Comparison of ENCODE assay signal across 25 cellular contexts in genomic region chr22:37762389-37762836, GRCh38. TPM values are rescaled to one million over a fixed set of nuclear protein-coding genes. Genes with fewer than 3 reads are reported as not detected.
DNase-seq lines count a peak whose midpoint lies in the region; ATAC-seq, FAIRE-seq and TF ChIP-seq lines count a peak whose summit lies in the region.
"Had no signal": no experiment of that assay in that cellular context is flagged by ENCODE, and none has a peak within 500 bp of the region (broad histone marks: within the 10 kb centered on the region; RNA-seq: fewer than 3 reads in every experiment).

No MANE protein-coding gene starts in this region.

- no peak overlapping the region for H2BK12ac ChIP-seq in H9 (ENCODE audit: insufficient read length, low read depth, low read length)

- dilution Hi-C loops in keratinocyte (cut with MboI; ENCODE audit: extremely low pct_ligation_motif_present, low sequenced_read_pairs), result no loop called here

- no peaks in the 10 kb centered on the region for H3K23me2 ChIP-seq in H9 (ENCODE audit: insufficient read length, low read depth, low read length, poor library complexity, severe bottlenecking)

- H4K20me1 ChIP-seq in H9 (ENCODE audit: control insufficient read depth, insufficient read depth, insufficient read length) (no peaks in the 10 kb centered on the region), keratinocyte (ENCODE audit: control insufficient read depth, extremely low read depth, insufficient read depth, low read length) (peaks cover 6% of the 10 kb centered on the region), MM.1S (ENCODE audit: insufficient read depth, low read length) (no peaks in the 10 kb centered on the region)

- no peak overlapping the region for H4K5ac ChIP-seq in H9 (ENCODE audit: insufficient read length, low read depth, low read length)

- H3K27me3 Mint-ChIP-seq in H9 (ENCODE audit: low read depth), result peaks cover 3% of the 10 kb centered on the region
- H3K27me3 Mint-ChIP-seq: activated naive CD8-positive, alpha-beta T cell; CD8-positive, alpha-beta memory T cell had no signal

- no CpG with 5 or more reads among the region's 10 CpGs for WGBS in H9 (ENCODE audit: extremely low coverage, insufficient read length, low lambda C conversion rate)

- H3K4me3 Mint-ChIP-seq in H9, result no peak overlapping the region
- H3K4me3 Mint-ChIP-seq: activated naive CD8-positive, alpha-beta T cell; CD8-positive, alpha-beta memory T cell had no signal

- H3K4ac ChIP-seq in H9 (ENCODE audit: low read depth, low read length), result no peak overlapping the region

- H2BK20ac ChIP-seq in H9 (ENCODE audit: low read depth, low read length, poor library complexity, severe bottlenecking), result no peak overlapping the region

- CTCF ChIA-PET in Panc1 (lab: Charles Lee), result interaction anchor here (1.3 kb wide), 1 partner anchor 119 kb away, joined by 5 read pairs; no protein-coding TSS in a partner anchor

- H3K9me3 Mint-ChIP-seq in H9, result no peaks in the 10 kb centered on the region
- H3K9me3 Mint-ChIP-seq: CD8-positive, alpha-beta memory T cell had no signal

- H3K27ac ChIP-seq in H9 (ENCODE audit: insufficient read length, low read depth, low read length) (no peak overlapping the region), Panc1 (ENCODE audit: low read length) (0 out of 2 replicates have a peak overlapping the region, but pooled peaks have one; percentile 29), keratinocyte (ENCODE audit: control insufficient read depth, insufficient read depth, low read length) (no peak overlapping the region), MM.1S (ENCODE audit: low read length) (no peak overlapping the region)
- H3K27ac ChIP-seq: epithelial cell of prostate, GM23248 had no signal

- no peak overlapping the region for H3T11ph ChIP-seq in H9 (ENCODE audit: low read length)

- no peaks in the 10 kb centered on the region for H3F3A ChIP-seq in MM.1S (ENCODE audit: insufficient read depth, low read length)

- peak; percentile 70 for FAIRE-seq in keratinocyte (lab: Jason Lieb, UNC)
- FAIRE-seq: astrocyte, small intestine had no signal

- DNase-seq in NCI-H2171 treated with DMSO at 0.1 percent for 48 hours (lab: John Stamatoyannopoulos, UW) (peak; percentile 48), NCI-H2171 (lab: John Stamatoyannopoulos, UW) (no peak), H9 (no peak), Panc1 (ENCODE audit: low read depth, low spot score) (no peak), keratinocyte (ENCODE audit: low read depth, low spot score) (no peak), SIG-M5 (lab: John Stamatoyannopoulos, UW) (no peak), MM.1S (no peak), cerebellar cortex (ENCODE audit: low spot score) (no peak)
- DNase-seq: activated CD4-positive, alpha-beta T cell treated with anti-CD3 and anti-CD28 coated beads for 4 hours; AML-193; CD8-positive, alpha-beta memory T cell; DMS153; GF-D8; GM23248; left colon; mesenchymal stem cell; NCI-H1092; NCI-H187 treated with DMSO at 0.1 percent for 48 hours; NCI-H446; small intestine; stimulated activated CD4-positive, alpha-beta T cell treated with anti-CD3 and anti-CD28 coated beads, Interleukin-1b, Interleukin-23, amount 100 ng/mL, for 48 hours; substantia nigra had no signal

- in situ Hi-C loops in Panc1 (cut with HindIII; ENCODE audit: low pct_unique_long_range_greater_than_20kb, low sequenced_read_pairs), result no loop called here

- H3K27me3 ChIP-seq in H9 (ENCODE audit: insufficient read depth, low read length), result no peaks in the 10 kb centered on the region; the same call in 1 of the 2 replicates
- no peaks in the 10 kb centered on the region for H3K27me3 ChIP-seq in Panc1 (ENCODE audit: control insufficient read depth, insufficient read depth, low read length)
- no peaks in the 10 kb centered on the region for H3K27me3 ChIP-seq in keratinocyte (ENCODE audit: control insufficient read depth, extremely low read depth, insufficient read depth, low read length)
- no peaks in the 10 kb centered on the region for H3K27me3 ChIP-seq in MM.1S (replicated peaks; ENCODE audit: insufficient read depth, low read length)

- H3K9me3 ChIP-seq in H9 (ENCODE audit: control insufficient read depth, low read depth, low read length) (no peaks in the 10 kb centered on the region), Panc1 (ENCODE audit: control insufficient read depth, insufficient read depth, low read depth, low read length) (no peaks in the 10 kb centered on the region), keratinocyte (ENCODE audit: control insufficient read depth, low read depth, low read length) (no peaks in the 10 kb centered on the region), MM.1S (replicated peaks; ENCODE audit: insufficient read depth, low read length) (no peaks in the 10 kb centered on the region)

- no peak for ATAC-seq in Panc1
- ATAC-seq: left colon had no signal

- H3K79me2 ChIP-seq in H9 (ENCODE audit: insufficient read depth, low read length), result no peaks in the 10 kb centered on the region
- no peaks in the 10 kb centered on the region for H3K79me2 ChIP-seq in keratinocyte (ENCODE audit: control insufficient read depth, insufficient read depth, low read length)
- H3K79me2 ChIP-seq in MM.1S (ENCODE audit: low read length), result no peaks in the 10 kb centered on the region

- peaks cover 9 to 57% (median 54%) of the 10 kb centered on the region in 3 experiments; a peak in 6 of 7 replicates for H3K36me3 Mint-ChIP-seq in H9 (ENCODE audit: insufficient read depth in 1 of 3, low read depth in 3 of 3)
- H3K36me3 Mint-ChIP-seq: activated naive CD8-positive, alpha-beta T cell had no signal

- no peak overlapping the region for H3K18ac ChIP-seq in H9 (ENCODE audit: insufficient read length, low read depth, low read length)

- no peaks in the 10 kb centered on the region for H3K36me3 ChIP-seq in Panc1 (ENCODE audit: control insufficient read depth, insufficient read depth, low read length)
- H3K36me3 ChIP-seq in keratinocyte (ENCODE audit: control insufficient read depth in 2 of 2, extremely low read depth in 1 of 2, insufficient read depth in 2 of 2, low read length in 2 of 2), result peaks cover 42 to 44% of the 10 kb centered on the region in 2 experiments
- H3K36me3 ChIP-seq in MM.1S (replicated peaks; ENCODE audit: insufficient read depth, low read length), result no peaks in the 10 kb centered on the region

- H3K4me1 Mint-ChIP-seq in H9, result 0 out of 4 replicates have a peak, but pooled peaks cover 0 to 3% of the 10 kb centered on the region in 2 experiments

- no peak overlapping the region for H2BK120ac ChIP-seq in H9 (ENCODE audit: low read depth, low read length, poor library complexity, severe bottlenecking)

- intact Hi-C loops in Panc1 (cut with micrococcal nuclease; ENCODE audit: unreplicated experiment), result no loop called here

- H3K14ac ChIP-seq in H9 (ENCODE audit: insufficient read depth, low read length), result no peak overlapping the region

- H3K79me1 ChIP-seq in H9 (ENCODE audit: insufficient read depth, low read depth, low read length, poor library complexity, severe bottlenecking), result no peaks in the 10 kb centered on the region

- no peak overlapping the region for H2AFZ ChIP-seq in H9 (ENCODE audit: low read length)
- H2AFZ ChIP-seq in keratinocyte (ENCODE audit: control insufficient read depth, low read length), result no peak overlapping the region
- no peak overlapping the region for H2AFZ ChIP-seq in MM.1S (ENCODE audit: low read length)
- H2AFZ ChIP-seq: GM23248 had no signal

- H3K4me2 ChIP-seq in H9 (ENCODE audit: insufficient read depth, insufficient read length, low read length), result no peak overlapping the region
- H3K4me2 ChIP-seq in keratinocyte (ENCODE audit: control insufficient read depth, extremely low read depth, insufficient read depth, low read depth, low read length), result no peak overlapping the region
- no peak overlapping the region for H3K4me2 ChIP-seq in MM.1S (ENCODE audit: low read depth, low read length)

- H3K4me1 ChIP-seq in H9 (ENCODE audit: insufficient read depth, low read length) (no peaks in the 10 kb centered on the region), Panc1 (ENCODE audit: control insufficient read depth, insufficient read depth, low read length) (peaks cover 4% of the 10 kb centered on the region), keratinocyte (ENCODE audit: control insufficient read depth, extremely low read depth, insufficient read depth, low read length) (peaks cover 9% of the 10 kb centered on the region), MM.1S (ENCODE audit: low read length) (no peaks in the 10 kb centered on the region)

- POLR2A ChIA-PET in Panc1 (lab: Charles Lee), result no interaction called here

- no peak overlapping the region for H2BK15ac ChIP-seq in H9 (ENCODE audit: low read depth, low read length)

- no peak overlapping the region for H3K56ac ChIP-seq in H9 (ENCODE audit: insufficient read length, low read depth, low read length)

- H3K23ac ChIP-seq in H9 (ENCODE audit: insufficient read length, low read depth, low read length), result no peak overlapping the region

- peaks cover 2% of the 10 kb centered on the region for H3K9me1 ChIP-seq in keratinocyte (ENCODE audit: control insufficient read depth, extremely low read depth, insufficient read depth, low read length)

- no peaks in the 10 kb centered on the region for H3K9me2 ChIP-seq in MM.1S (replicated peaks; ENCODE audit: insufficient read depth, low read length)

- H4K91ac ChIP-seq in H9 (ENCODE audit: insufficient read length, low read depth, low read length), result no peak overlapping the region

- peak overlapping the region in 2 of 3 experiments; percentile 28 to 82; a peak in 2 of 7 replicates for H3K27ac Mint-ChIP-seq in H9
- H3K27ac Mint-ChIP-seq: activated naive CD8-positive, alpha-beta T cell; CD8-positive, alpha-beta memory T cell had no signal

- H3K4me3 ChIP-seq in Panc1 (ENCODE audit: low read depth in 2 of 2, low read length in 2 of 2), result no peak overlapping the region
- H3K4me3 ChIP-seq in keratinocyte (ENCODE audit: control insufficient read depth in 2 of 3, extremely low read depth in 1 of 3, insufficient read depth in 2 of 3, low read depth in 1 of 3, low read length in 3 of 3), result no peak overlapping the region
- H3K4me3 ChIP-seq in MM.1S (ENCODE audit: low read length), result no peak overlapping the region
- H3K4me3 ChIP-seq: GM23248 had no signal

- BruUV-seq in Panc1 (replicated peaks; lab: Mats Ljungman, UMichigan), result no TSS peak

- H2AK5ac ChIP-seq in H9 (ENCODE audit: insufficient read length, low read length), result no peak overlapping the region

- H4K8ac ChIP-seq in H9 (replicated peaks; ENCODE audit: insufficient read length, low read depth, low read length), result no peak overlapping the region

- H3K9ac ChIP-seq in H9 (ENCODE audit: extremely low read depth, insufficient read length, low read length) (no peak overlapping the region), keratinocyte (ENCODE audit: control insufficient read depth, extremely low read depth, insufficient read depth, low read length) (no peak overlapping the region), MM.1S (ENCODE audit: low read length) (no peak overlapping the region)
- H3K9ac ChIP-seq: GM23248 had no signal

- no peak for TF ChIP-seq CTCF in H9 (conservative IDR thresholded peaks at IDR 0.05)
- no peak for TF ChIP-seq CTCF in Panc1 (IDR thresholded peaks at IDR 0.05)
- no peak for TF ChIP-seq CTCF in keratinocyte (optimal IDR thresholded peaks at IDR 0.05 in 1 of 3, IDR thresholded peaks at IDR 0.05 in 1 of 3, conservative IDR thresholded peaks at IDR 0.05 in 1 of 3; ENCODE audit: extremely low read depth in 1 of 3, insufficient read depth in 2 of 3, low read length in 3 of 3)
- TF ChIP-seq CTCF in MM.1S (IDR thresholded peaks at IDR 0.05; ENCODE audit: low read length), result no peak

- H2BK5ac ChIP-seq in H9 (ENCODE audit: insufficient read length, low read length), result no peak overlapping the region

RNA-seq across cellular contexts. Expression of gene GCAT, which starts 45.3 kb away (rescaled TPM):
- total RNA-seq in H9 (2021) (26.9 and 28.8 TPM in 2 replicates), Panc1 (2021; ENCODE audit: unreplicated experiment) (11.2 TPM)
- 10.0 TPM for polyA plus RNA-seq in Panc1 (2012; ENCODE audit: insufficient read length)
- polyA plus RNA-seq in keratinocyte, result 8.2 to 8.5 TPM (median 8.4 TPM) in 3 replicates
- polyA plus RNA-seq in keratinocyte (2011; ENCODE audit: low read depth), result 9.2 TPM
- 6.1 and 12.1 TPM in 2 replicates for polyA plus RNA-seq in keratinocyte (2011; cell fraction: cytosol; rRNA removed)
- 6.6 and 8.2 TPM in 2 replicates for polyA plus RNA-seq in keratinocyte (2011; cell fraction: nucleus; rRNA removed)
- polyA plus RNA-seq in keratinocyte (2012; ENCODE audit: low replicate concordance), result 8.4 and 13.9 TPM in 2 replicates
- polyA minus RNA-seq in keratinocyte, result 6.7 to 11.5 TPM (median 9.6 TPM) in 3 replicates
- polyA minus RNA-seq in keratinocyte (2011; cell fraction: cytosol; rRNA and poly(A)+ RNA removed), result 28.4 TPM
- polyA minus RNA-seq in keratinocyte (2011; cell fraction: nucleus; rRNA and poly(A)+ RNA removed), result 3.2 and 4.5 TPM in 2 replicates
